In the genomic region with DNA sequence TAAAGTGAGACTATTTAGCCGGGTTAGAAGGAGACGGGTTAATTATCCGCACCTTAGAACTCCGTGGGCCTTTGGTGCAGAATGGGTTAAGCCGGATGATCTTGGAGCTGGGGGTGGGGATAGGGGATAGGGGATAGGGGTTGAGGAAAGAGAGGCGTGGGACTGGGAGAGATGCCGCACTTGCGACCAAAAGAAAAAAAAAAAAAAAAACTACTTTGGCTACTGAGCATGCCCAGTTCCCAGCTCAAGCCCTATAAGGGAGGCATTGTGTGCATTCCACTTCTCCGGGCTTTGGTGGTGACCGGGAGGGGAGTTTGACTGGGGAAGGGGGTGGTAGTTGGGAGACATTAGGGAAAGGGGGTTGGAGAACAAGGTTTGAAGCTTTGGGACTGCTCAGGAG, we compare ENCODE assay signal across 11 cellular contexts. TPM values are rescaled to one million over a fixed set of nuclear protein-coding genes. Genes with fewer than 3 reads are reported as not detected.
A peak's percentile ranks its signal among the peaks of the same experiment; 100 is the strongest.
DNase-seq lines count a peak whose midpoint lies in the region; ATAC-seq and TF ChIP-seq lines count a peak whose summit lies in the region.
"Had no signal": no experiment of that assay in that cellular context is flagged by ENCODE, and none has a peak within 500 bp of the region (broad histone marks: within the 10 kb centered on the region; RNA-seq: fewer than 3 reads in every experiment).

SLITRK4 (minus strand) TSS at position 187 of the 400 bp plus-strand sequence. CDS start 4,993 bp downstream, outside the sequence.

- no peak within 1 kb of the TSS for H3K27ac ChIP-seq in right cardiac atrium (ENCODE audit: low read length)
- H3K27ac ChIP-seq in trophoblast cell (ENCODE audit: low read depth, low read length): no peak within 1 kb of the TSS

- H3K79me1 ChIP-seq in trophoblast cell (ENCODE audit: low read length): peaks cover 1% of the 10 kb centered on the region

- no peaks in the 10 kb centered on the region for H3K36me3 ChIP-seq in trophoblast cell (ENCODE audit: control insufficient read depth in 1 of 2, insufficient read depth in 2 of 2, low read length in 2 of 2)

- H3K27ac Mint-ChIP-seq in WTC11: no peak within 1 kb of the TSS

- no peak within 1 kb of the TSS for H3K18ac ChIP-seq in trophoblast cell (ENCODE audit: low read length)

- peak within 1 kb of the TSS; percentile 30 for H3K14ac ChIP-seq in trophoblast cell (ENCODE audit: low read length)

- POLR2A ChIA-PET in WTC11 (lab: Charles Lee): no interaction called here

- CTCF ChIA-PET in WTC11 (lab: Charles Lee): no interaction called here

- ATAC-seq in WTC11 (no peak), right cardiac atrium (peak; percentile 25 to 52)

- WGBS in right cardiac atrium: 3% methylated on average over 9 of the region's 10 CpGs
- WGBS in trophoblast cell (ENCODE audit: extremely low coverage, insufficient coverage, insufficient read length): no CpG with 5 or more reads among the region's 10 CpGs

- no peaks in the 10 kb centered on the region for H3K79me2 ChIP-seq in trophoblast cell (ENCODE audit: control insufficient read depth, insufficient read depth, low read length, poor library complexity)

- TF ChIP-seq CTCF in WTC11 (IDR thresholded peaks at IDR 0.05) (no peak), foreskin fibroblast (IDR thresholded peaks at IDR 0.05; ENCODE audit: low read depth, low read length) (no peak)

- H4K91ac ChIP-seq in trophoblast cell (ENCODE audit: low read depth, low read length): no peak within 1 kb of the TSS

- H2AK5ac ChIP-seq in trophoblast cell (ENCODE audit: low read length): no peak within 1 kb of the TSS

- DNase-seq in Caki2 (ENCODE audit: low read depth) (peak; percentile 54), WTC11 (ENCODE audit: low spot score) (no peak), right cardiac atrium (peak in 2 of 3 donors; percentile 30 to 47), trophoblast cell (no peak), foreskin fibroblast (no peak), KG1 (lab: John Stamatoyannopoulos, UW) (no peak)
- no peak for DNase-seq in activated CD4-positive, alpha-beta T cell treated with anti-CD3 and anti-CD28 coated beads for 4 hours
- DNase-seq in activated T-cell treated with anti-CD3 and anti-CD28 coated beads, Interleukin-2, amount 50 U/mL, for 48 hours: no peak
- DNase-seq: activated naive CD4-positive, alpha-beta T cell treated with anti-CD3 and anti-CD28 coated beads, Interleukin-2, amount 50 U/mL, for 16 hours; AML-193; NCI-H526 had no signal

- H3K27me3 ChIP-seq in right cardiac atrium (ENCODE audit: control insufficient read depth, insufficient read depth) (no peaks in the 10 kb centered on the region), trophoblast cell (ENCODE audit: insufficient read depth, low read length) (peaks cover 7% of the 10 kb centered on the region)

- H3K9me3 ChIP-seq in right cardiac atrium (ENCODE audit: control insufficient read depth, low read length) (no peaks in the 10 kb centered on the region), trophoblast cell (ENCODE audit: insufficient read depth, low read depth, low read length) (no peaks in the 10 kb centered on the region)

- H3K4me3 ChIP-seq in right cardiac atrium (ENCODE audit: low read length): peak within 1 kb of the TSS; percentile 63
- peak within 1 kb of the TSS; percentile 66 for H3K4me3 ChIP-seq in trophoblast cell (ENCODE audit: low read depth, low read length)
- no peak within 1 kb of the TSS for H3K4me3 ChIP-seq in foreskin fibroblast (ENCODE audit: low read depth in 1 of 2, low read length in 2 of 2)

- H3K27me3 Mint-ChIP-seq in WTC11 (ENCODE audit: low read depth): no peaks in the 10 kb centered on the region; the same call in 1 of the 2 replicates

- H3K9ac ChIP-seq in trophoblast cell (ENCODE audit: low read length): no peak within 1 kb of the TSS

- H2BK12ac ChIP-seq in trophoblast cell (ENCODE audit: low read length): no peak within 1 kb of the TSS

- in situ Hi-C loops in Caki2 (cut with HindIII; ENCODE audit: low pct_unique_long_range_greater_than_20kb, low sequenced_read_pairs): no loop called here

- H3K36me3 Mint-ChIP-seq in WTC11: peaks cover 17% of the 10 kb centered on the region

- intact Hi-C loops in right cardiac atrium (cut with DNase I): no loop called here

- H4K8ac ChIP-seq in trophoblast cell (ENCODE audit: low read depth, low read length): peak within 1 kb of the TSS; percentile 58

- H3K4ac ChIP-seq in trophoblast cell (ENCODE audit: low read depth, low read length): no peak within 1 kb of the TSS

- no peak within 1 kb of the TSS for H3K23ac ChIP-seq in trophoblast cell (ENCODE audit: low read length)

- no peak within 1 kb of the TSS for H2BK5ac ChIP-seq in trophoblast cell (ENCODE audit: low read depth, low read length, poor library complexity)

- H2BK120ac ChIP-seq in trophoblast cell (ENCODE audit: insufficient read depth, low read length, poor library complexity): peak within 1 kb of the TSS; percentile 31

- H4K12ac ChIP-seq in trophoblast cell (ENCODE audit: low read depth, low read length): peak within 1 kb of the TSS; percentile 62

- H2AFZ ChIP-seq in trophoblast cell (ENCODE audit: insufficient read depth, low read length, poor library complexity): peak within 1 kb of the TSS; percentile 71

- H3K4me1 ChIP-seq in right cardiac atrium (ENCODE audit: control insufficient read depth, insufficient read depth, low read length) (no peaks in the 10 kb centered on the region), trophoblast cell (ENCODE audit: control insufficient read depth in 1 of 2, insufficient read depth in 2 of 2, low read length in 2 of 2) (peaks cover 0 to 3% of the 10 kb centered on the region in 2 experiments)

- peaks cover 19% of the 10 kb centered on the region for H3K9me3 Mint-ChIP-seq in WTC11

- H3K4me2 ChIP-seq in trophoblast cell (ENCODE audit: low read length): peak within 1 kb of the TSS; percentile 84

- no peak within 1 kb of the TSS for H3K4me3 Mint-ChIP-seq in WTC11

- no peaks in the 10 kb centered on the region for H3K4me1 Mint-ChIP-seq in WTC11

TF ChIP-seq in WTC11, 78 proteins besides CTCF, POLR2A, EP300 and RAD21:
- no peak for TF ChIP-seq FOXP4 (CRISPR knock-in tag; IDR thresholded peaks at IDR 0.05)
- TF ChIP-seq PRDM15 (CRISPR knock-in tag; IDR thresholded peaks at IDR 0.05): peak; percentile 94

RNA-seq across cellular contexts. Expression of gene SLITRK4, which starts in this region (rescaled TPM):
- total RNA-seq in Caki2 (2014; rRNA removed; shearing (Covaris generic); ENCODE audit: low replicate concordance): 1.6 and 2.3 TPM in 2 replicates
- total RNA-seq in WTC11 (2021) (not detected in 3 replicates), right cardiac atrium (1 to 10 TPM; 1.0 to 1.5 (median 1.1) TPM)
- polyA plus RNA-seq in right cardiac atrium: 0.38 TPM
- polyA plus RNA-seq in trophoblast cell (2013): 0.56 and 0.63 TPM in 2 replicates

Comparison
In these comparisons a context has a peak if more than half of its experiments do, and no peak if none do; other contexts are left out.
1. DNase-seq: peak in Caki2 (single experiment) and right cardiac atrium (2 of 3); none in WTC11 (single experiment), trophoblast cell (0 of 2), foreskin fibroblast (0 of 2), activated CD4-positive, alpha-beta T cell treated with anti-CD3 and anti-CD28 coated beads for 4 hours (0 of 2), activated T-cell treated with anti-CD3 and anti-CD28 coated beads, Interleukin-2, amount 50 U/mL, for 48 hours (0 of 2) and KG1 (single experiment).
2. H3K4me3 ChIP-seq: peak in right cardiac atrium (single experiment) and trophoblast cell (single experiment); none in foreskin fibroblast (0 of 2).